11 cellular contexts compared by ENCODE assay signal in genomic region chr6:4942673-4943009, GRCh38.
A peak's percentile ranks its signal among the peaks of the same experiment; 100 is the strongest.
DNase-seq lines count a peak whose midpoint lies in the region; ATAC-seq and TF ChIP-seq lines count a peak whose summit lies in the region.
"Had no signal": no experiment of that assay in that cellular context is flagged by ENCODE, and none has a peak within 500 bp of the region (broad histone marks: within the 10 kb centered on the region; RNA-seq: fewer than 3 reads in every experiment).

No MANE protein-coding gene starts in this region.

- H3K27ac ChIP-seq in esophagus muscularis mucosa (replicated peaks in 1 of 4) = peak overlapping the region in 2 of 4 donors; percentile 3 to 12

- H3K9ac ChIP-seq in skeletal muscle satellite cell (ENCODE audit: low read depth, low read length) = peak overlapping the region; percentile 1

- peak overlapping the region; percentile 57 for H3K4me2 ChIP-seq in skeletal muscle satellite cell (ENCODE audit: low read length)

- H3K4me3 Mint-ChIP-seq in activated T-cell treated with anti-CD3 and anti-CD28 coated beads, Interleukin-2, amount 50 U/mL, for 24 hours = no peak overlapping the region
- no peak overlapping the region for H3K4me3 Mint-ChIP-seq in WTC11

- no peak for TF ChIP-seq CTCF in WTC11 (IDR thresholded peaks at IDR 0.05)
- no peak for TF ChIP-seq CTCF in esophagus muscularis mucosa (IDR thresholded peaks at IDR 0.05)

- H3K36me3 ChIP-seq in skeletal muscle satellite cell (ENCODE audit: insufficient read depth, low read length) = peaks cover 9% of the 10 kb centered on the region
- peaks cover 13 to 45% (median 26%) of the 10 kb centered on the region in 4 donors for H3K36me3 ChIP-seq in esophagus muscularis mucosa

- 89% methylated on average over 4 of the region's 4 CpGs for WGBS in esophagus muscularis mucosa

- peaks cover 25% of the 10 kb centered on the region for H3K4me1 ChIP-seq in skeletal muscle satellite cell (ENCODE audit: control insufficient read depth, insufficient read depth, low read length)
- H3K4me1 ChIP-seq in esophagus muscularis mucosa = peaks cover 13 to 25% (median 21%) of the 10 kb centered on the region in 4 donors

- H3K27ac Mint-ChIP-seq in activated T-cell treated with anti-CD3 and anti-CD28 coated beads, Interleukin-2, amount 50 U/mL, for 24 hours = peak overlapping the region; percentile 89
- H3K27ac Mint-ChIP-seq in WTC11 = peak overlapping the region; percentile 60

- no peaks in the 10 kb centered on the region for H3K27me3 Mint-ChIP-seq in activated T-cell treated with anti-CD3 and anti-CD28 coated beads, Interleukin-2, amount 50 U/mL, for 24 hours
- H3K27me3 Mint-ChIP-seq in WTC11 (ENCODE audit: low read depth) = no peaks in the 10 kb centered on the region

- no peak for TF ChIP-seq EP300 in esophagus muscularis mucosa (IDR thresholded peaks at IDR 0.05)

- no peaks in the 10 kb centered on the region for H3K9me3 Mint-ChIP-seq in activated T-cell treated with anti-CD3 and anti-CD28 coated beads, Interleukin-2, amount 50 U/mL, for 24 hours
- no peaks in the 10 kb centered on the region for H3K9me3 Mint-ChIP-seq in WTC11

- ATAC-seq in WTC11 = no peak
- peak; percentile 69 for ATAC-seq in left ventricle myocardium superior

- TF ChIP-seq POLR2A in esophagus muscularis mucosa (IDR thresholded peaks at IDR 0.05; ENCODE audit: low read depth) = no peak

- intact Hi-C loops in left ventricle myocardium superior (cut with micrococcal nuclease) = no loop called here
- intact Hi-C loops in esophagus muscularis mucosa (cut with DNase I) = no loop called here

- no peak for DNase-seq in activated T-cell treated with anti-CD3 and anti-CD28 coated beads, Interleukin-2, amount 50 U/mL, for 24 hours
- DNase-seq in activated T-cell treated with anti-CD3 and anti-CD28 coated beads for 4 hours (no peak), WTC11 (ENCODE audit: low spot score) (no peak), left ventricle myocardium superior (no peak), NCI-H2171 treated with DMSO at 0.1 percent for 48 hours (lab: John Stamatoyannopoulos, UW) (no peak), esophagus muscularis mucosa (ENCODE audit: extremely low spot score) (no peak), SKM-1 treated with dmso at 0.1 percent for 144 hours (lab: John Stamatoyannopoulos, UW; ENCODE audit: unreplicated experiment) (no peak)
- DNase-seq: activated CD4-positive, CD25-positive, alpha-beta regulatory T cell treated with anti-CD3 and anti-CD28 coated beads, Interleukin-2, amount 50 U/mL, for 72 hours; kidney; NCI-H2029 treated with DMSO at 0.1 percent for 48 hours had no signal

- peaks cover 53% of the 10 kb centered on the region for H3K4me1 Mint-ChIP-seq in activated T-cell treated with anti-CD3 and anti-CD28 coated beads, Interleukin-2, amount 50 U/mL, for 24 hours (ENCODE audit: low read depth)
- peaks cover 36% of the 10 kb centered on the region for H3K4me1 Mint-ChIP-seq in WTC11

- POLR2A ChIA-PET in WTC11 (lab: Charles Lee) = no interaction called here

- H3K36me3 Mint-ChIP-seq in activated T-cell treated with anti-CD3 and anti-CD28 coated beads, Interleukin-2, amount 50 U/mL, for 24 hours (ENCODE audit: low read depth) = peaks cover 69% of the 10 kb centered on the region
- H3K36me3 Mint-ChIP-seq in WTC11 = peaks cover 35% of the 10 kb centered on the region

- CTCF ChIA-PET in WTC11 (lab: Charles Lee) = interaction anchor here (1.8 kb wide), 1 partner anchor 15 kb away, joined by 6 read pairs; no protein-coding TSS in a partner anchor

- H3K4me3 ChIP-seq in skeletal muscle satellite cell (ENCODE audit: low read length) (no peak overlapping the region), esophagus muscularis mucosa (no peak overlapping the region)

- H3K9me3 ChIP-seq in skeletal muscle satellite cell (replicated peaks; ENCODE audit: low read length) (no peaks in the 10 kb centered on the region), esophagus muscularis mucosa (no peaks in the 10 kb centered on the region)

- H3K27me3 ChIP-seq in skeletal muscle satellite cell (ENCODE audit: control insufficient read depth, insufficient read depth, low read length) (no peaks in the 10 kb centered on the region), esophagus muscularis mucosa (no peaks in the 10 kb centered on the region)

TF ChIP-seq in WTC11, 78 proteins besides CTCF, POLR2A, EP300 and RAD21 (continues in another document):
- TF ChIP-seq SMAD3 (CRISPR knock-in tag; IDR thresholded peaks at IDR 0.05; ENCODE audit: borderline replicate concordance) (no peak), SOX15 (CRISPR knock-in tag; IDR thresholded peaks at IDR 0.05) (no peak), EMX1 (CRISPR knock-in tag; IDR thresholded peaks at IDR 0.05) (no peak), ZNF512 (CRISPR knock-in tag; IDR thresholded peaks at IDR 0.05; ENCODE audit: borderline replicate concordance) (no peak), GABPB1 (CRISPR knock-in tag; IDR thresholded peaks at IDR 0.05) (no peak), FOXP4 (CRISPR knock-in tag; IDR thresholded peaks at IDR 0.05) (no peak), FOXJ3 (CRISPR knock-in tag; IDR thresholded peaks at IDR 0.05; ENCODE audit: borderline replicate concordance) (no peak), AR (CRISPR knock-in tag; IDR thresholded peaks at IDR 0.05) (no peak), ELF4 (CRISPR knock-in tag; IDR thresholded peaks at IDR 0.05; ENCODE audit: low read depth) (no peak), STAT6 (CRISPR knock-in tag; conservative IDR thresholded peaks at IDR 0.05; ENCODE audit: low read depth) (no peak)
